ENCODE assay signal across 1 cellular context in genomic region chr4:38306482-38307071, GRCh38.
TF ChIP-seq lines count a peak whose summit lies in the region.

No MANE protein-coding gene starts in this region.

TF ChIP-seq in GM12878, 131 proteins besides CTCF, POLR2A, EP300 and RAD21 (continued from another document and continues in another):
- TF ChIP-seq, protein P1, sequence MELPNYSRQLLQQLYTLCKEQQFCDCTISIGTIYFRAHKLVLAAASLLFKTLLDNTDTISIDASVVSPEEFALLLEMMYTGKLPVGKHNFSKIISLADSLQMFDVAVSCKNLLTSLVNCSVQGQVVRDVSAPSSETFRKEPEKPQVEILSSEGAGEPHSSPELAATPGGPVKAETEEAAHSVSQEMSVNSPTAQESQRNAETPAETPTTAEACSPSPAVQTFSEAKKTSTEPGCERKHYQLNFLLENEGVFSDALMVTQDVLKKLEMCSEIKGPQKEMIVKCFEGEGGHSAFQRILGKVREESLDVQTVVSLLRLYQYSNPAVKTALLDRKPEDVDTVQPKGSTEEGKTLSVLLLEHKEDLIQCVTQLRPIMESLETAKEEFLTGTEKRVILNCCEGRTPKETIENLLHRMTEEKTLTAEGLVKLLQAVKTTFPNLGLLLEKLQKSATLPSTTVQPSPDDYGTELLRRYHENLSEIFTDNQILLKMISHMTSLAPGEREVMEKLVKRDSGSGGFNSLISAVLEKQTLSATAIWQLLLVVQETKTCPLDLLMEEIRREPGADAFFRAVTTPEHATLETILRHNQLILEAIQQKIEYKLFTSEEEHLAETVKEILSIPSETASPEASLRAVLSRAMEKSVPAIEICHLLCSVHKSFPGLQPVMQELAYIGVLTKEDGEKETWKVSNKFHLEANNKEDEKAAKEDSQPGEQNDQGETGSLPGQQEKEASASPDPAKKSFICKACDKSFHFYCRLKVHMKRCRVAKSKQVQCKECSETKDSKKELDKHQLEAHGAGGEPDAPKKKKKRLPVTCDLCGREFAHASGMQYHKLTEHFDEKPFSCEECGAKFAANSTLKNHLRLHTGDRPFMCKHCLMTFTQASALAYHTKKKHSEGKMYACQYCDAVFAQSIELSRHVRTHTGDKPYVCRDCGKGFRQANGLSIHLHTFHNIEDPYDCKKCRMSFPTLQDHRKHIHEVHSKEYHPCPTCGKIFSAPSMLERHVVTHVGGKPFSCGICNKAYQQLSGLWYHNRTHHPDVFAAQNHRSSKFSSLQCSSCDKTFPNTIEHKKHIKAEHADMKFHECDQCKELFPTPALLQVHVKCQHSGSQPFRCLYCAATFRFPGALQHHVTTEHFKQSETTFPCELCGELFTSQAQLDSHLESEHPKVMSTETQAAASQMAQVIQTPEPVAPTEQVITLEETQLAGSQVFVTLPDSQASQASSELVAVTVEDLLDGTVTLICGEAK (IDR thresholded peaks at IDR 0.05; ENCODE audit: borderline replicate concordance), result no peak
- peak; percentile 78; the same call in 1 of the 2 replicates for TF ChIP-seq TBL1XR1 (IDR thresholded peaks at IDR 0.05; ENCODE audit: low read depth, low read length)
- TF ChIP-seq, protein P2, sequence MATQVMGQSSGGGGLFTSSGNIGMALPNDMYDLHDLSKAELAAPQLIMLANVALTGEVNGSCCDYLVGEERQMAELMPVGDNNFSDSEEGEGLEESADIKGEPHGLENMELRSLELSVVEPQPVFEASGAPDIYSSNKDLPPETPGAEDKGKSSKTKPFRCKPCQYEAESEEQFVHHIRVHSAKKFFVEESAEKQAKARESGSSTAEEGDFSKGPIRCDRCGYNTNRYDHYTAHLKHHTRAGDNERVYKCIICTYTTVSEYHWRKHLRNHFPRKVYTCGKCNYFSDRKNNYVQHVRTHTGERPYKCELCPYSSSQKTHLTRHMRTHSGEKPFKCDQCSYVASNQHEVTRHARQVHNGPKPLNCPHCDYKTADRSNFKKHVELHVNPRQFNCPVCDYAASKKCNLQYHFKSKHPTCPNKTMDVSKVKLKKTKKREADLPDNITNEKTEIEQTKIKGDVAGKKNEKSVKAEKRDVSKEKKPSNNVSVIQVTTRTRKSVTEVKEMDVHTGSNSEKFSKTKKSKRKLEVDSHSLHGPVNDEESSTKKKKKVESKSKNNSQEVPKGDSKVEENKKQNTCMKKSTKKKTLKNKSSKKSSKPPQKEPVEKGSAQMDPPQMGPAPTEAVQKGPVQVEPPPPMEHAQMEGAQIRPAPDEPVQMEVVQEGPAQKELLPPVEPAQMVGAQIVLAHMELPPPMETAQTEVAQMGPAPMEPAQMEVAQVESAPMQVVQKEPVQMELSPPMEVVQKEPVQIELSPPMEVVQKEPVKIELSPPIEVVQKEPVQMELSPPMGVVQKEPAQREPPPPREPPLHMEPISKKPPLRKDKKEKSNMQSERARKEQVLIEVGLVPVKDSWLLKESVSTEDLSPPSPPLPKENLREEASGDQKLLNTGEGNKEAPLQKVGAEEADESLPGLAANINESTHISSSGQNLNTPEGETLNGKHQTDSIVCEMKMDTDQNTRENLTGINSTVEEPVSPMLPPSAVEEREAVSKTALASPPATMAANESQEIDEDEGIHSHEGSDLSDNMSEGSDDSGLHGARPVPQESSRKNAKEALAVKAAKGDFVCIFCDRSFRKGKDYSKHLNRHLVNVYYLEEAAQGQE (IDR thresholded peaks at IDR 0.05; ENCODE audit: low read depth, low read length), result no peak
- TF ChIP-seq, protein P3, sequence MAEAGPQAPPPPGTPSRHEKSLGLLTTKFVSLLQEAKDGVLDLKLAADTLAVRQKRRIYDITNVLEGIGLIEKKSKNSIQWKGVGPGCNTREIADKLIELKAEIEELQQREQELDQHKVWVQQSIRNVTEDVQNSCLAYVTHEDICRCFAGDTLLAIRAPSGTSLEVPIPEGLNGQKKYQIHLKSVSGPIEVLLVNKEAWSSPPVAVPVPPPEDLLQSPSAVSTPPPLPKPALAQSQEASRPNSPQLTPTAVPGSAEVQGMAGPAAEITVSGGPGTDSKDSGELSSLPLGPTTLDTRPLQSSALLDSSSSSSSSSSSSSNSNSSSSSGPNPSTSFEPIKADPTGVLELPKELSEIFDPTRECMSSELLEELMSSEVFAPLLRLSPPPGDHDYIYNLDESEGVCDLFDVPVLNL (IDR thresholded peaks at IDR 0.05; ENCODE audit: low read depth, low read length), result no peak
- peak; percentile 76 for TF ChIP-seq BCL11A (IDR thresholded peaks at IDR 0.05; ENCODE audit: low read depth, low read length)
- no peak for TF ChIP-seq KLF5 (IDR thresholded peaks at IDR 0.05; ENCODE audit: partially characterized antibody)
- no peak for TF ChIP-seq ZNF207 (IDR thresholded peaks at IDR 0.05; ENCODE audit: borderline replicate concordance)
- TF ChIP-seq BCLAF1 (IDR thresholded peaks at IDR 0.05), result no peak
- TF ChIP-seq SRF (IDR thresholded peaks at IDR 0.05; ENCODE audit: low read depth in 2 of 2, low read length in 2 of 2), result no peak
- peak; percentile 64 for TF ChIP-seq CBFB (IDR thresholded peaks at IDR 0.05; ENCODE audit: low read depth)
- no peak for TF ChIP-seq NRF1 (conservative IDR thresholded peaks at IDR 0.05; ENCODE audit: low read depth, low read length)
- peak; percentile 70; the same call in 1 of the 2 replicates for TF ChIP-seq ZBED1 (IDR thresholded peaks at IDR 0.05; ENCODE audit: borderline replicate concordance)
- peak; percentile 64 for TF ChIP-seq BCL3 (IDR thresholded peaks at IDR 0.05; ENCODE audit: borderline replicate concordance, insufficient read depth, low read depth, low read length, poor library complexity, severe bottlenecking)
- TF ChIP-seq TAF1 (IDR thresholded peaks at IDR 0.05; ENCODE audit: borderline replicate concordance, low read depth, low read length), result no peak
- peak; percentile 57 to 84 for TF ChIP-seq BHLHE40 (IDR thresholded peaks at IDR 0.05; ENCODE audit: borderline replicate concordance in 1 of 2, low read depth in 2 of 2, low read length in 1 of 2)
- no peak for TF ChIP-seq FOS (IDR thresholded peaks at IDR 0.05; ENCODE audit: borderline replicate concordance, extremely low read depth, insufficient read length)
- TF ChIP-seq BACH1 (IDR thresholded peaks at IDR 0.05; ENCODE audit: borderline replicate concordance), result no peak
- TF ChIP-seq MEF2A (IDR thresholded peaks at IDR 0.05; ENCODE audit: insufficient read depth, low read depth, low read length), result peak; percentile 77
- no peak for TF ChIP-seq RAD51 (IDR thresholded peaks at IDR 0.05)
- TF ChIP-seq SMAD5 (IDR thresholded peaks at IDR 0.05; ENCODE audit: low read depth), result no peak
- TF ChIP-seq HDGF (IDR thresholded peaks at IDR 0.05), result no peak
- TF ChIP-seq, protein P4, sequence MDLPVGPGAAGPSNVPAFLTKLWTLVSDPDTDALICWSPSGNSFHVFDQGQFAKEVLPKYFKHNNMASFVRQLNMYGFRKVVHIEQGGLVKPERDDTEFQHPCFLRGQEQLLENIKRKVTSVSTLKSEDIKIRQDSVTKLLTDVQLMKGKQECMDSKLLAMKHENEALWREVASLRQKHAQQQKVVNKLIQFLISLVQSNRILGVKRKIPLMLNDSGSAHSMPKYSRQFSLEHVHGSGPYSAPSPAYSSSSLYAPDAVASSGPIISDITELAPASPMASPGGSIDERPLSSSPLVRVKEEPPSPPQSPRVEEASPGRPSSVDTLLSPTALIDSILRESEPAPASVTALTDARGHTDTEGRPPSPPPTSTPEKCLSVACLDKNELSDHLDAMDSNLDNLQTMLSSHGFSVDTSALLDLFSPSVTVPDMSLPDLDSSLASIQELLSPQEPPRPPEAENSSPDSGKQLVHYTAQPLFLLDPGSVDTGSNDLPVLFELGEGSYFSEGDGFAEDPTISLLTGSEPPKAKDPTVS (IDR thresholded peaks at IDR 0.05; ENCODE audit: low read depth, low read length), result no peak
- peak; percentile 65; the same call in 1 of the 2 replicates for TF ChIP-seq GATAD2B (conservative IDR thresholded peaks at IDR 0.05; ENCODE audit: low read depth)
- TF ChIP-seq MXI1 (IDR thresholded peaks at IDR 0.05; ENCODE audit: low read depth, low read length), result no peak
- peak; percentile 76 for TF ChIP-seq PAX5 (IDR thresholded peaks at IDR 0.05; ENCODE audit: borderline replicate concordance, low read depth, low read length)
- TF ChIP-seq DPF2 (IDR thresholded peaks at IDR 0.05), result peak; percentile 90
- peak; percentile 69; the same call in 1 of the 2 replicates for TF ChIP-seq CBX5 (IDR thresholded peaks at IDR 0.05; ENCODE audit: low read depth)
- no peak for TF ChIP-seq ESRRA (IDR thresholded peaks at IDR 0.05; ENCODE audit: low read length)
- TF ChIP-seq, protein P5, sequence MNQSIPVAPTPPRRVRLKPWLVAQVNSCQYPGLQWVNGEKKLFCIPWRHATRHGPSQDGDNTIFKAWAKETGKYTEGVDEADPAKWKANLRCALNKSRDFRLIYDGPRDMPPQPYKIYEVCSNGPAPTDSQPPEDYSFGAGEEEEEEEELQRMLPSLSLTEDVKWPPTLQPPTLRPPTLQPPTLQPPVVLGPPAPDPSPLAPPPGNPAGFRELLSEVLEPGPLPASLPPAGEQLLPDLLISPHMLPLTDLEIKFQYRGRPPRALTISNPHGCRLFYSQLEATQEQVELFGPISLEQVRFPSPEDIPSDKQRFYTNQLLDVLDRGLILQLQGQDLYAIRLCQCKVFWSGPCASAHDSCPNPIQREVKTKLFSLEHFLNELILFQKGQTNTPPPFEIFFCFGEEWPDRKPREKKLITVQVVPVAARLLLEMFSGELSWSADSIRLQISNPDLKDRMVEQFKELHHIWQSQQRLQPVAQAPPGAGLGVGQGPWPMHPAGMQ (IDR thresholded peaks at IDR 0.05; ENCODE audit: borderline replicate concordance), result no peak
- TF ChIP-seq SMARCA5 (IDR thresholded peaks at IDR 0.05), result no peak
- TF ChIP-seq CEBPB (IDR thresholded peaks at IDR 0.05; ENCODE audit: borderline replicate concordance in 1 of 2, low read depth in 2 of 2, low read length in 2 of 2), result peak in 1 of 2 experiments; percentile 92; a peak in 2 of 4 replicates
- no peak for TF ChIP-seq ZBTB33 (IDR thresholded peaks at IDR 0.05)
- TF ChIP-seq, protein P6, sequence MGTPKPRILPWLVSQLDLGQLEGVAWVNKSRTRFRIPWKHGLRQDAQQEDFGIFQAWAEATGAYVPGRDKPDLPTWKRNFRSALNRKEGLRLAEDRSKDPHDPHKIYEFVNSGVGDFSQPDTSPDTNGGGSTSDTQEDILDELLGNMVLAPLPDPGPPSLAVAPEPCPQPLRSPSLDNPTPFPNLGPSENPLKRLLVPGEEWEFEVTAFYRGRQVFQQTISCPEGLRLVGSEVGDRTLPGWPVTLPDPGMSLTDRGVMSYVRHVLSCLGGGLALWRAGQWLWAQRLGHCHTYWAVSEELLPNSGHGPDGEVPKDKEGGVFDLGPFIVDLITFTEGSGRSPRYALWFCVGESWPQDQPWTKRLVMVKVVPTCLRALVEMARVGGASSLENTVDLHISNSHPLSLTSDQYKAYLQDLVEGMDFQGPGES (IDR thresholded peaks at IDR 0.05), result no peak
- no peak for TF ChIP-seq SUZ12 (IDR thresholded peaks at IDR 0.05; ENCODE audit: unreplicated experiment)
- TF ChIP-seq MEF2B (IDR thresholded peaks at IDR 0.05; ENCODE audit: partially characterized antibody, poor library complexity, severe bottlenecking), result peak; percentile 68
- peak; percentile 75 to 80 for TF ChIP-seq IKZF2 (IDR thresholded peaks at IDR 0.05)
- no peak for TF ChIP-seq CBX3 (IDR thresholded peaks at IDR 0.05; ENCODE audit: borderline replicate concordance, low read depth)
- peak; percentile 90 for TF ChIP-seq RELB (IDR thresholded peaks at IDR 0.05; ENCODE audit: low read depth)
- TF ChIP-seq SMC3 (IDR thresholded peaks at IDR 0.05; ENCODE audit: borderline replicate concordance, low read length), result no peak
